Comparison of ENCODE assay signal across 36 cellular contexts in genomic region chr16:67678354-67679023, GRCh38. TPM values are rescaled to one million over a fixed set of nuclear protein-coding genes. Genes with fewer than 3 reads are reported as not detected.
DNase-seq lines count a peak whose midpoint lies in the region; ATAC-seq and TF ChIP-seq lines count a peak whose summit lies in the region.
"Had no signal": no experiment of that assay in that cellular context is flagged by ENCODE, and none has a peak within 500 bp of the region (broad histone marks: within the 10 kb centered on the region; RNA-seq: fewer than 3 reads in every experiment).

No MANE protein-coding gene starts in this region.

- H3K4me3 Mint-ChIP-seq in GM23338 = no peak overlapping the region
- H3K4me3 Mint-ChIP-seq: activated CD4-positive, alpha-beta memory T cell treated with anti-CD3 and anti-CD28 coated beads for 36 hours; activated naive CD4-positive, alpha-beta T cell treated with anti-CD3 and anti-CD28 coated beads, Interleukin-2, amount 10 ng/mL, durations not matched to agents 7 days and 5 days; B cell; dendritic cell treated with granulocyte-macrophage colony-stimulating factor and Interleukin-4, amounts not matched to agents 40 ng/mL and 50 ng/mL, for 4 days; natural killer cell; T-helper 17 cell had no signal

- H4K20me1 ChIP-seq in GM23338 (replicated peaks; ENCODE audit: insufficient read depth) (peaks cover 12% of the 10 kb centered on the region), PC-3 (ENCODE audit: low read length) (no peaks in the 10 kb centered on the region), Karpas-422 (ENCODE audit: insufficient read depth, low read depth, low read length) (no peaks in the 10 kb centered on the region)

- POLR2A ChIA-PET in PC-3 (lab: Charles Lee; ENCODE audit: unreplicated experiment) = no interaction called here

- H2AFZ ChIP-seq in GM23338 = no peak overlapping the region
- no peak overlapping the region for H2AFZ ChIP-seq in PC-3 (ENCODE audit: low read length)
- no peak overlapping the region for H2AFZ ChIP-seq in Karpas-422 (ENCODE audit: low read length)

- no peak for DNase-seq in GM23338 (ENCODE audit: low spot score)
- no peak for DNase-seq in PC-3
- DNase-seq in mucosa of descending colon = peak in 1 of 3 donors; percentile 74
- DNase-seq in spleen = peak; percentile 19
- DNase-seq in Karpas-422 = no peak
- DNase-seq in activated gamma-delta T cell treated with Interleukin-2 at 50 U/mL for 16 hours = no peak
- DNase-seq: ACHN; activated CD4-positive, alpha-beta memory T cell treated with anti-CD3 and anti-CD28 coated beads for 36 hours; activated CD4-positive, CD25-positive, alpha-beta regulatory T cell treated with anti-CD3 and anti-CD28 coated beads, Interleukin-2, amount 50 U/mL, for 72 hours; activated CD8-positive, alpha-beta memory T cell treated with anti-CD3 and anti-CD28 coated beads, Interleukin-2, amount 50 U/mL, for 4 hours; activated naive CD4-positive, alpha-beta T cell treated with anti-CD3 and anti-CD28 coated beads, Interleukin-2, amount 10 ng/mL, durations not matched to agents 7 days and 5 days; adrenal gland; central memory CD4-positive, alpha-beta T cell; DMS53; foreskin fibroblast; head of caudate nucleus; KBM-7; kidney; MG63; natural killer cell; NCI-H1105 treated with DMSO at 0.1 percent for 48 hours; NCI-H1930; NCI-H2171 treated with DMSO at 0.1 percent for 48 hours; NCI-H510A treated with DMSO at 0.1 percent for 48 hours; ovary; retina; Right ventricle myocardium superior; stimulated activated naive CD4-positive, alpha-beta T cell; T-helper 17 cell had no signal

- H3K27me3 Mint-ChIP-seq in GM23338 (ENCODE audit: insufficient read depth, low read depth, poor library complexity) = peaks cover 13% of the 10 kb centered on the region
- H3K27me3 Mint-ChIP-seq: activated CD4-positive, alpha-beta memory T cell treated with anti-CD3 and anti-CD28 coated beads for 36 hours; activated naive CD4-positive, alpha-beta T cell treated with anti-CD3 and anti-CD28 coated beads, Interleukin-2, amount 10 ng/mL, durations not matched to agents 7 days and 5 days; B cell; dendritic cell treated with granulocyte-macrophage colony-stimulating factor and Interleukin-4, amounts not matched to agents 40 ng/mL and 50 ng/mL, for 4 days; T-helper 17 cell had no signal

- H3K27ac ChIP-seq in GM23338 (ENCODE audit: low read depth) (peak overlapping the region; percentile 51), PC-3 (ENCODE audit: low read length) (0 out of 2 replicates have a peak overlapping the region, but pooled peaks have one; percentile 12), spleen (peak overlapping the region in 4 of 8 donors; percentile 71 to 94 (median 80)), Karpas-422 (ENCODE audit: low read length) (no peak overlapping the region)
- H3K27ac ChIP-seq: adrenal gland, ovary had no signal

- no TSS peak for BruUV-seq in PC-3 (replicated peaks; lab: Mats Ljungman, UMichigan)

- TF ChIP-seq CTCF in GM23338 (conservative IDR thresholded peaks at IDR 0.05; ENCODE audit: low read depth in 2 of 2) (no peak), PC-3 (conservative IDR thresholded peaks at IDR 0.05; ENCODE audit: low read depth, low read length) (no peak), mucosa of descending colon (IDR thresholded peaks at IDR 0.05) (no peak), spleen (IDR thresholded peaks at IDR 0.05 in 8 of 11, conservative IDR thresholded peaks at IDR 0.05 in 3 of 11) (no peak)

- no peaks in the 10 kb centered on the region for H3K9me3 Mint-ChIP-seq in GM23338
- H3K9me3 Mint-ChIP-seq: activated CD4-positive, alpha-beta memory T cell treated with anti-CD3 and anti-CD28 coated beads for 36 hours; activated naive CD4-positive, alpha-beta T cell treated with anti-CD3 and anti-CD28 coated beads, Interleukin-2, amount 10 ng/mL, durations not matched to agents 7 days and 5 days; dendritic cell treated with granulocyte-macrophage colony-stimulating factor and Interleukin-4, amounts not matched to agents 40 ng/mL and 50 ng/mL, for 4 days; natural killer cell had no signal

- H3F3A ChIP-seq in GM23338 (replicated peaks; ENCODE audit: low read depth) (no peaks in the 10 kb centered on the region), PC-3 (ENCODE audit: low read length, unreplicated experiment) (no peaks in the 10 kb centered on the region)

- WGBS in spleen, 5 donors = 83 to 94% (median 89%) methylated on average over 12 of the region's 12 CpGs

- H3K27ac Mint-ChIP-seq in GM23338 = no peak overlapping the region
- H3K27ac Mint-ChIP-seq: activated CD4-positive, alpha-beta memory T cell treated with anti-CD3 and anti-CD28 coated beads for 36 hours; activated naive CD4-positive, alpha-beta T cell treated with anti-CD3 and anti-CD28 coated beads, Interleukin-2, amount 10 ng/mL, durations not matched to agents 7 days and 5 days; B cell; dendritic cell treated with granulocyte-macrophage colony-stimulating factor and Interleukin-4, amounts not matched to agents 40 ng/mL and 50 ng/mL, for 4 days; natural killer cell; T-helper 17 cell had no signal

- H3K36me3 ChIP-seq in GM23338 (ENCODE audit: insufficient read depth) = no peaks in the 10 kb centered on the region; the same call in 1 of the 2 replicates
- H3K36me3 ChIP-seq in PC-3 (ENCODE audit: low read depth, low read length) = no peaks in the 10 kb centered on the region; the same call in 1 of the 2 replicates
- no peaks in the 10 kb centered on the region for H3K36me3 ChIP-seq in mucosa of descending colon (ENCODE audit: low read depth)
- H3K36me3 ChIP-seq in spleen = peaks cover 0 to 66% (median 13%) of the 10 kb centered on the region in 6 donors
- peaks cover 10% of the 10 kb centered on the region; the same call in 1 of the 2 replicates for H3K36me3 ChIP-seq in Karpas-422 (ENCODE audit: insufficient read depth, low read length)
- H3K36me3 ChIP-seq: MG63, ovary had no signal

- peaks cover 5% of the 10 kb centered on the region; the same call in 1 of the 3 replicates for H3K36me3 Mint-ChIP-seq in GM23338 (ENCODE audit: low read depth)

- H3K79me2 ChIP-seq in GM23338 (replicated peaks; ENCODE audit: insufficient read depth) = no peaks in the 10 kb centered on the region
- no peaks in the 10 kb centered on the region for H3K79me2 ChIP-seq in PC-3 (ENCODE audit: low read length)
- H3K79me2 ChIP-seq in Karpas-422 (ENCODE audit: low read length) = peaks cover 35% of the 10 kb centered on the region

- CTCF ChIA-PET in PC-3 (lab: Charles Lee) = interaction anchor here (0.5 to 0.6 kb wide), 2 partner anchors 131 to 165 kb away, joined by 3 to 4 read pairs; no protein-coding TSS in a partner anchor

- 0 out of 3 replicates have a peak, but pooled peaks cover 3% of the 10 kb centered on the region for H3K4me1 Mint-ChIP-seq in GM23338
- H3K4me1 Mint-ChIP-seq: activated naive CD4-positive, alpha-beta T cell treated with anti-CD3 and anti-CD28 coated beads, Interleukin-2, amount 10 ng/mL, durations not matched to agents 7 days and 5 days; natural killer cell had no signal

- H3K9me2 ChIP-seq in GM23338 (ENCODE audit: insufficient read depth) (no peaks in the 10 kb centered on the region), PC-3 (replicated peaks; ENCODE audit: low read length) (no peaks in the 10 kb centered on the region), Karpas-422 (replicated peaks; ENCODE audit: insufficient read depth, low read length) (no peaks in the 10 kb centered on the region)

- no peaks in the 10 kb centered on the region for H3K4me1 ChIP-seq in GM23338 (ENCODE audit: insufficient read depth)
- peaks cover 5% of the 10 kb centered on the region for H3K4me1 ChIP-seq in PC-3 (ENCODE audit: insufficient read depth, low read length)
- peaks cover 21% of the 10 kb centered on the region for H3K4me1 ChIP-seq in mucosa of descending colon (ENCODE audit: low read depth)
- peaks cover 10 to 56% (median 43%) of the 10 kb centered on the region in 6 donors for H3K4me1 ChIP-seq in spleen
- H3K4me1 ChIP-seq in Karpas-422 (ENCODE audit: low read length) = peaks cover 17% of the 10 kb centered on the region

- no peaks in the 10 kb centered on the region for H3K9me3 ChIP-seq in PC-3 (ENCODE audit: low read length)
- H3K9me3 ChIP-seq in mucosa of descending colon = no peaks in the 10 kb centered on the region
- H3K9me3 ChIP-seq in spleen = no peaks in the 10 kb centered on the region
- H3K9me3 ChIP-seq in Karpas-422 (ENCODE audit: low read length) = no peaks in the 10 kb centered on the region
- H3K9me3 ChIP-seq: adrenal gland, MG63, ovary had no signal

- no peaks in the 10 kb centered on the region for H3K27me3 ChIP-seq in GM23338 (ENCODE audit: insufficient read depth)
- H3K27me3 ChIP-seq in PC-3 (ENCODE audit: low read length) = no peaks in the 10 kb centered on the region
- H3K27me3 ChIP-seq in spleen (replicated peaks in 1 of 7) = no peaks in the 10 kb centered on the region
- H3K27me3 ChIP-seq in Karpas-422 (ENCODE audit: low read length) = no peaks in the 10 kb centered on the region
- H3K27me3 ChIP-seq: adrenal gland, MG63, ovary had no signal

- H3K4me3 ChIP-seq in GM23338 = no peak overlapping the region
- H3K4me3 ChIP-seq in PC-3 (ENCODE audit: low read length) = no peak overlapping the region
- no peak overlapping the region for H3K4me3 ChIP-seq in mucosa of descending colon
- H3K4me3 ChIP-seq in spleen = no peak overlapping the region
- H3K4me3 ChIP-seq in Karpas-422 (ENCODE audit: low read length) = no peak overlapping the region
- H3K4me3 ChIP-seq: adrenal gland, MG63, ovary, skin epidermis had no signal

- H3K9ac ChIP-seq in PC-3 (ENCODE audit: low read length) (no peak overlapping the region), Karpas-422 (ENCODE audit: low read length) (no peak overlapping the region)

- ATAC-seq in GM23338 (no peak), PC-3 (peak; percentile 68), mucosa of descending colon (peak; percentile 77), GM19397 (IDR thresholded peaks at IDR 0.05; ENCODE audit: unreplicated experiment) (no peak), GM18498 (IDR thresholded peaks at IDR 0.05; ENCODE audit: unreplicated experiment) (no peak)
- ATAC-seq: esophagus mucosa, natural killer cell, SK-N-SH treated with all-trans-retinoic acid at 6 μM for 48 hours, T-helper 17 cell had no signal

- TF ChIP-seq POLR2A in spleen (IDR thresholded peaks at IDR 0.05) = no peak

- intact Hi-C loops in PC-3 (cut with micrococcal nuclease) = loop anchor here (1.0 kb wide), 1 partner anchor 127 kb away; no protein-coding TSS in a partner anchor
- intact Hi-C loops in mucosa of descending colon (cut with DNase I, micrococcal nuclease) = no loop called here
- intact Hi-C loops in spleen (cut with DNase I; ENCODE audit: low total_unique reads) = loop anchor here (10.0 kb wide), 1 partner anchor 246 kb away; no protein-coding TSS in a partner anchor

- H3K4me2 ChIP-seq in GM23338 (no peak overlapping the region), PC-3 (ENCODE audit: low read length) (no peak overlapping the region), Karpas-422 (ENCODE audit: low read depth, low read length, poor library complexity, severe bottlenecking) (no peak overlapping the region)

RNA-seq across cellular contexts. Expression of gene C16orf86, which starts 11.9 kb away (rescaled TPM):
- 0.87 and 8.2 TPM in 2 replicates for total RNA-seq in GM23338 (2014; rRNA removed; shearing (Covaris generic))
- polyA plus RNA-seq in GM23338 (2016; fragmentation: Nextera tagmentation; extraction: Ambion mirVana) (0.90 and 1.1 TPM in 2 replicates), spleen (10 to 100 TPM in 2 of 3 donors, 1 to 10 TPM in 1; 8.9 to 11.1 (median 11.0) TPM)
- total RNA-seq in PC-3 (2014; rRNA removed) (not detected in 2 replicates), mucosa of descending colon (1 to 10 TPM in 2 of 3 donors, under 1 TPM in 1; 0.67 to 6.8 (median 1.2) TPM), spleen (10 to 100 TPM in 2 of 7 donors, 1 to 10 TPM in 5; 5.2 to 17.3 (median 7.9) TPM)
- total RNA-seq in Karpas-422 (2014; rRNA removed; shearing (Covaris generic); ENCODE audit: low replicate concordance) = 13.8 and 18.4 TPM in 2 replicates

RNA-seq across cellular contexts. Expression of gene ENKD1, which starts 11.9 kb away (rescaled TPM):
- total RNA-seq in GM23338 (2014; rRNA removed; shearing (Covaris generic)) = 10.2 and 11.6 TPM in 2 replicates
- polyA plus RNA-seq in GM23338 (2016; fragmentation: Nextera tagmentation; extraction: Ambion mirVana) (10.1 and 11.8 TPM in 2 replicates), spleen (10 to 100 TPM; 13.0 to 21.6 (median 18.7) TPM)
- total RNA-seq in PC-3 (2014; rRNA removed) (12.0 and 19.4 TPM in 2 replicates), mucosa of descending colon (10 to 100 TPM in 1 of 3 donors, 1 to 10 TPM in 2; 8.5 to 23.3 (median 9.0) TPM), spleen (10 to 100 TPM in 5 of 7 donors, 1 to 10 TPM in 2; 9.2 to 18.4 (median 11.4) TPM)
- 8.4 and 26.8 TPM in 2 replicates for total RNA-seq in Karpas-422 (2014; rRNA removed; shearing (Covaris generic); ENCODE audit: low replicate concordance)

RNA-seq across cellular contexts. Expression of gene PARD6A, which starts 17.7 kb away (rescaled TPM):
- total RNA-seq in GM23338 (2014; rRNA removed; shearing (Covaris generic)) = 15.1 and 15.7 TPM in 2 replicates
- polyA plus RNA-seq in GM23338 (2016; fragmentation: Nextera tagmentation; extraction: Ambion mirVana) (9.1 and 11.1 TPM in 2 replicates), spleen (10 to 100 TPM in 1 of 3 donors, 1 to 10 TPM in 2; 5.4 to 10.2 (median 8.2) TPM)
- total RNA-seq in PC-3 (2014; rRNA removed) (15.1 and 16.4 TPM in 2 replicates), mucosa of descending colon (1 to 10 TPM; 2.3 to 9.1 (median 3.7) TPM), spleen (10 to 100 TPM in 1 of 7 donors, 1 to 10 TPM in 6; 3.3 to 13.8 (median 5.5) TPM)
- 13.6 and 16.3 TPM in 2 replicates for total RNA-seq in Karpas-422 (2014; rRNA removed; shearing (Covaris generic); ENCODE audit: low replicate concordance)

RNA-seq across cellular contexts. Expression of gene ACD, which starts 18.4 kb away (rescaled TPM):
- total RNA-seq in GM23338 (2014; rRNA removed; shearing (Covaris generic)) = 51.7 and 56.9 TPM in 2 replicates
- polyA plus RNA-seq in GM23338 (2016; fragmentation: Nextera tagmentation; extraction: Ambion mirVana) (38.7 and 41.3 TPM in 2 replicates), spleen (10 to 100 TPM; 16.9 to 25.2 (median 18.1) TPM)
- total RNA-seq in PC-3 (2014; rRNA removed) (26.3 and 31.7 TPM in 2 replicates), mucosa of descending colon (10 to 100 TPM in 2 of 3 donors, 1 to 10 TPM in 1; 8.9 to 17.1 (median 11.5) TPM), spleen (10 to 100 TPM; 18.1 to 31.7 (median 24.4) TPM)
- total RNA-seq in Karpas-422 (2014; rRNA removed; shearing (Covaris generic); ENCODE audit: low replicate concordance) = 19.1 and 50.4 TPM in 2 replicates

RNA-seq across cellular contexts. Expression of gene CARMIL2, which starts 33.5 kb away (rescaled TPM):
- 14.0 and 17.4 TPM in 2 replicates for total RNA-seq in GM23338 (2014; rRNA removed; shearing (Covaris generic))
- polyA plus RNA-seq in GM23338 (2016; fragmentation: Nextera tagmentation; extraction: Ambion mirVana) (17.4 and 23.4 TPM in 2 replicates), spleen (10 to 100 TPM; 48.1 to 92.3 (median 80.1) TPM)
- total RNA-seq in PC-3 (2014; rRNA removed) (0.33 and 0.40 TPM in 2 replicates), mucosa of descending colon (1 to 10 TPM; 1.8 to 4.9 (median 4.2) TPM), spleen (10 to 100 TPM; 30.0 to 66.7 (median 50.6) TPM)
- 18.6 and 60.6 TPM in 2 replicates for total RNA-seq in Karpas-422 (2014; rRNA removed; shearing (Covaris generic); ENCODE audit: low replicate concordance)

Comparison
In these comparisons a context has a peak if more than half of its experiments do, and no peak if none do; other contexts are left out.
1. ATAC-seq: peak in PC-3 (single experiment) and mucosa of descending colon (single experiment); none in GM23338 (single experiment), GM19397 (single experiment) and GM18498 (single experiment).
2. intact Hi-C loops: an anchor here in PC-3 (1.0 kb wide) and spleen (10.0 kb wide); none called in mucosa of descending colon.